In the genomic region with DNA sequence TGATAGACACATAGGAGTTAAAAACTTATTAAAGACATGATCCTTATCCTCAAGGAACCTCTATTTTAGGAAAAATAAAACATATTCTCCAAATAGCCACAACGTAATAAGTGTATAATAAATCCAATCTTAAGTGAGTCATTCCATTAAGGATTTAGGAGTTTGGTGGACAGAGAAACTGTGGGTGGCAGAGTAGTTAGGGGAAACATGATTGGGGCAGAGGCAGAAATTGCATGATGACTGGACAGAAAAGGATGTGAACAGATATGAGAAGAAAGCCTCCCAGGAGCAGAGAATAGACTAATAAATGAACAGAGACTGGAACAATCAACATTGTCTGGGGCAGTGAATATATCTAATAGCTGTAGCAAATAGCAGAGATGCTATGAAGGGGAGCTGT, we compare ENCODE assay signal across 17 cellular contexts. TPM values are rescaled to one million over a fixed set of nuclear protein-coding genes. Genes with fewer than 3 reads are reported as not detected.
A peak's percentile ranks its signal among the peaks of the same experiment; 100 is the strongest.
DNase-seq lines count a peak whose midpoint lies in the region; ATAC-seq and TF ChIP-seq lines count a peak whose summit lies in the region.
"Had no signal": no experiment of that assay in that cellular context is flagged by ENCODE, and none has a peak within 500 bp of the region (broad histone marks: within the 10 kb centered on the region; RNA-seq: fewer than 3 reads in every experiment).

No MANE protein-coding gene starts in this region.

- peak; percentile 35 for ATAC-seq in foreskin keratinocyte
- ATAC-seq in activated CD8-positive, alpha-beta T cell treated with anti-CD3 and anti-CD28 coated beads for 36 hours: no peak
- ATAC-seq: heart right ventricle, left cardiac atrium had no signal

- H3K36me3 ChIP-seq in mammary epithelial cell (ENCODE audit: insufficient read depth, low read length) (no peaks in the 10 kb centered on the region), breast epithelium (no peaks in the 10 kb centered on the region), trophoblast cell (ENCODE audit: control insufficient read depth in 1 of 2, insufficient read depth in 2 of 2, low read length in 2 of 2) (no peaks in the 10 kb centered on the region)
- H3K36me3 ChIP-seq: heart right ventricle, thyroid gland had no signal

- no peak overlapping the region for H4K8ac ChIP-seq in trophoblast cell (ENCODE audit: low read depth, low read length)

- H3K18ac ChIP-seq in trophoblast cell (ENCODE audit: low read length): no peak overlapping the region

- H3K4me1 ChIP-seq in mammary epithelial cell (ENCODE audit: insufficient read depth, low read length): peaks cover 44% of the 10 kb centered on the region
- no peaks in the 10 kb centered on the region for H3K4me1 ChIP-seq in breast epithelium
- H3K4me1 ChIP-seq in foreskin keratinocyte: peaks cover 23% of the 10 kb centered on the region
- peaks cover 0 to 5% of the 10 kb centered on the region in 2 experiments for H3K4me1 ChIP-seq in trophoblast cell (ENCODE audit: control insufficient read depth in 1 of 2, insufficient read depth in 2 of 2, low read length in 2 of 2)

- H2AFZ ChIP-seq in mammary epithelial cell (ENCODE audit: low read depth, low read length): peak overlapping the region; percentile 15
- H2AFZ ChIP-seq in trophoblast cell (ENCODE audit: insufficient read depth, low read length, poor library complexity): no peak overlapping the region

- no TSS peak for BruUV-seq in mammary epithelial cell (replicated peaks; lab: Mats Ljungman, UMichigan)

- H3K9ac ChIP-seq in mammary epithelial cell (ENCODE audit: insufficient read depth, low read length) (no peak overlapping the region), trophoblast cell (ENCODE audit: low read length) (no peak overlapping the region)

- H3K4me3 Mint-ChIP-seq in activated CD8-positive, alpha-beta T cell treated with anti-CD3 and anti-CD28 coated beads for 36 hours: no peak overlapping the region

- peaks cover 4% of the 10 kb centered on the region for H3K9me3 ChIP-seq in mammary epithelial cell (replicated peaks; ENCODE audit: insufficient read depth, low read length)
- H3K9me3 ChIP-seq in breast epithelium: no peaks in the 10 kb centered on the region
- no peaks in the 10 kb centered on the region for H3K9me3 ChIP-seq in trophoblast cell (ENCODE audit: insufficient read depth, low read depth, low read length)
- H3K9me3 ChIP-seq: heart right ventricle, thyroid gland had no signal

- H3K36me3 Mint-ChIP-seq in activated CD8-positive, alpha-beta T cell treated with anti-CD3 and anti-CD28 coated beads for 36 hours (ENCODE audit: low read depth): no peaks in the 10 kb centered on the region

- H2BK120ac ChIP-seq in trophoblast cell (ENCODE audit: insufficient read depth, low read length, poor library complexity): no peak overlapping the region

- CTCF ChIA-PET in mammary epithelial cell (lab: Charles Lee; ENCODE audit: low non-redundant PET): no interaction called here
- CTCF ChIA-PET in activated CD8-positive, alpha-beta T cell treated with anti-CD3 and anti-CD28 coated beads for 36 hours (lab: Charles Lee): no interaction called here

- TF ChIP-seq CTCF in mammary epithelial cell (conservative IDR thresholded peaks at IDR 0.05 in 1 of 2, IDR thresholded peaks at IDR 0.05 in 1 of 2; ENCODE audit: extremely low read depth in 1 of 2, insufficient read depth in 1 of 2, low read depth in 1 of 2, low read length in 2 of 2) (no peak), breast epithelium (IDR thresholded peaks at IDR 0.05) (no peak), foreskin keratinocyte (conservative IDR thresholded peaks at IDR 0.05) (no peak)
- TF ChIP-seq CTCF in activated CD8-positive, alpha-beta T cell treated with anti-CD3 and anti-CD28 coated beads for 36 hours (IDR thresholded peaks at IDR 0.05): no peak

- DNase-seq in mammary epithelial cell (peak; percentile 81), breast epithelium (ENCODE audit: low spot score in 2 of 2) (no peak), amniotic epithelial cell (ENCODE audit: low read depth) (peak; percentile 96), foreskin keratinocyte (peak in 1 of 2 donors; percentile 39), trophoblast cell (no peak), posterior vena cava (ENCODE audit: low spot score) (no peak)
- DNase-seq in activated CD8-positive, alpha-beta T cell treated with anti-CD3 and anti-CD28 coated beads for 36 hours: no peak
- no peak for DNase-seq in stimulated activated CD4-positive, alpha-beta T cell treated with anti-CD3 and anti-CD28 coated beads, Interleukin-2, amount 100 ng/mL, for 24 hours
- DNase-seq: activated gamma-delta T cell treated with Interleukin-2 at 50 U/mL for 16 hours; heart right ventricle; left cardiac atrium; NCI-H1436 treated with DMSO at 0.1 percent for 48 hours; NCI-H345; stimulated activated CD4-positive, alpha-beta T cell treated with anti-CD3 and anti-CD28 coated beads, Interleukin-2, amount 100 ng/mL, for 48 hours; thyroid gland had no signal

- H3K79me1 ChIP-seq in trophoblast cell (ENCODE audit: low read length): peaks cover 5% of the 10 kb centered on the region

- no peaks in the 10 kb centered on the region for H3K9me3 Mint-ChIP-seq in activated CD8-positive, alpha-beta T cell treated with anti-CD3 and anti-CD28 coated beads for 36 hours

- no peak overlapping the region for H2AK5ac ChIP-seq in trophoblast cell (ENCODE audit: low read length)

- 45% methylated on average over 1 of the region's 1 CpG for WGBS in mammary epithelial cell (ENCODE audit: low coverage, missing lambda C conversion rate)
- WGBS in trophoblast cell (ENCODE audit: extremely low coverage, insufficient coverage, insufficient read length): no CpG with 5 or more reads among the region's 1 CpG

- no peak overlapping the region for H2BK5ac ChIP-seq in trophoblast cell (ENCODE audit: low read depth, low read length, poor library complexity)

- no peak overlapping the region for H3K23ac ChIP-seq in trophoblast cell (ENCODE audit: low read length)

- H3K27ac Mint-ChIP-seq in activated CD8-positive, alpha-beta T cell treated with anti-CD3 and anti-CD28 coated beads for 36 hours: no peak overlapping the region

- no peaks in the 10 kb centered on the region for H4K20me1 ChIP-seq in mammary epithelial cell (ENCODE audit: insufficient read depth, low read length)

- H3K27me3 ChIP-seq in mammary epithelial cell (ENCODE audit: insufficient read depth, low read length): no peaks in the 10 kb centered on the region
- H3K27me3 ChIP-seq in breast epithelium: no peaks in the 10 kb centered on the region
- no peaks in the 10 kb centered on the region for H3K27me3 ChIP-seq in foreskin keratinocyte
- no peaks in the 10 kb centered on the region for H3K27me3 ChIP-seq in trophoblast cell (ENCODE audit: insufficient read depth, low read length)
- H3K27me3 ChIP-seq: thyroid gland had no signal

- dilution Hi-C loops in mammary epithelial cell (cut with HindIII; ENCODE audit: low sequenced_read_pairs): loop anchor here (5.0 kb wide), 3 partner anchors 40 to 90 kb away; no protein-coding TSS in a partner anchor

- in situ Hi-C loops in mammary epithelial cell (cut with MboI; ENCODE audit: low sequenced_read_pairs in 2 of 2): no loop called here

- no peak overlapping the region for H3K14ac ChIP-seq in trophoblast cell (ENCODE audit: low read length)

- H3K27me3 Mint-ChIP-seq in activated CD8-positive, alpha-beta T cell treated with anti-CD3 and anti-CD28 coated beads for 36 hours: peaks cover 17% of the 10 kb centered on the region

- H3K4me2 ChIP-seq in mammary epithelial cell (ENCODE audit: insufficient read depth, low read depth, low read length) (no peak overlapping the region), trophoblast cell (ENCODE audit: low read length) (no peak overlapping the region)

- no peak overlapping the region for H4K12ac ChIP-seq in trophoblast cell (ENCODE audit: low read depth, low read length)

- H3K27ac ChIP-seq in mammary epithelial cell (ENCODE audit: insufficient read depth, low read depth, low read length): peak overlapping the region; percentile 19
- H3K27ac ChIP-seq in breast epithelium: no peak overlapping the region
- no peak overlapping the region for H3K27ac ChIP-seq in foreskin keratinocyte
- H3K27ac ChIP-seq in trophoblast cell (ENCODE audit: low read depth, low read length): no peak overlapping the region
- H3K27ac ChIP-seq: 22Rv1, heart right ventricle, HL-60, thyroid gland had no signal

- no peak for TF ChIP-seq POLR2A in breast epithelium (IDR thresholded peaks at IDR 0.05)

- no peaks in the 10 kb centered on the region for H3K79me2 ChIP-seq in mammary epithelial cell (ENCODE audit: insufficient read depth, low read length)
- H3K79me2 ChIP-seq in trophoblast cell (ENCODE audit: control insufficient read depth, insufficient read depth, low read length, poor library complexity): peaks cover 3% of the 10 kb centered on the region

- intact Hi-C loops in mammary epithelial cell (cut with micrococcal nuclease): loop anchor here (2.0 kb wide), 1 partner anchor 61 kb away; no protein-coding TSS in a partner anchor
- intact Hi-C loops in breast epithelium (cut with DNase I; ENCODE audit: low total_unique reads): no loop called here
- intact Hi-C loops in activated CD8-positive, alpha-beta T cell treated with anti-CD3 and anti-CD28 coated beads for 36 hours (cut with micrococcal nuclease): no loop called here
- intact Hi-C loops in posterior vena cava (cut with DNase I): no loop called here

- H3K4me1 Mint-ChIP-seq in activated CD8-positive, alpha-beta T cell treated with anti-CD3 and anti-CD28 coated beads for 36 hours (ENCODE audit: low read depth): peaks cover 21% of the 10 kb centered on the region

- H3K4ac ChIP-seq in trophoblast cell (ENCODE audit: low read depth, low read length): no peak overlapping the region

- no peak overlapping the region for H4K91ac ChIP-seq in trophoblast cell (ENCODE audit: low read depth, low read length)

- POLR2A ChIA-PET in activated CD8-positive, alpha-beta T cell treated with anti-CD3 and anti-CD28 coated beads for 36 hours (lab: Charles Lee): no interaction called here

- H2BK12ac ChIP-seq in trophoblast cell (ENCODE audit: low read length): no peak overlapping the region

- no peak overlapping the region for H3K4me3 ChIP-seq in mammary epithelial cell (replicated peaks in 1 of 3; ENCODE audit: insufficient read depth in 1 of 3, low read depth in 2 of 3, low read length in 3 of 3)
- H3K4me3 ChIP-seq in breast epithelium: no peak overlapping the region
- no peak overlapping the region for H3K4me3 ChIP-seq in trophoblast cell (ENCODE audit: low read depth, low read length)
- H3K4me3 ChIP-seq: heart right ventricle, thyroid gland had no signal

RNA-seq across cellular contexts. Expression of a gene that starts 48.1 kb away (rescaled TPM):
- total RNA-seq in mammary epithelial cell: under 1 TPM in 1 of 2 donors, not detected in 1; 0.17 TPM
- polyA plus RNA-seq in mammary epithelial cell: 0.03 TPM
- polyA minus RNA-seq in mammary epithelial cell: not detected
- 1 to 10 TPM in 1 of 3 donors, under 1 TPM in 2; 0.16 to 1.5 (median 0.66) TPM for total RNA-seq in breast epithelium
- 0.18 and 0.20 TPM in 2 replicates for total RNA-seq in foreskin keratinocyte
- 0.10 and 0.22 TPM in 2 replicates for polyA plus RNA-seq in foreskin keratinocyte
- polyA plus RNA-seq in trophoblast cell (2013): not detected in 2 replicates
- total RNA-seq in activated CD8-positive, alpha-beta T cell treated with anti-CD3 and anti-CD28 coated beads for 36 hours: not detected
- under 1 TPM; 0.46 to 0.90 TPM for total RNA-seq in posterior vena cava

RNA-seq across cellular contexts. Expression of a gene that starts 53.4 kb away (rescaled TPM):
- total RNA-seq in mammary epithelial cell (under 1 TPM in 1 of 2 donors, not detected in 1; under 0.01 TPM), breast epithelium (1 to 10 TPM in 2 of 3 donors, under 1 TPM in 1; 0.64 to 2.6 (median 2.3) TPM), foreskin keratinocyte (0.25 TPM in 1 of 2 replicates, not detected in the other), posterior vena cava (1 to 10 TPM; 1.4 to 2.2 TPM)
- polyA plus RNA-seq in mammary epithelial cell (0.05 TPM), foreskin keratinocyte (0.01 and 0.21 TPM in 2 replicates)
- polyA minus RNA-seq in mammary epithelial cell: not detected
- not detected in 2 replicates for polyA plus RNA-seq in trophoblast cell (2013)
- total RNA-seq in activated CD8-positive, alpha-beta T cell treated with anti-CD3 and anti-CD28 coated beads for 36 hours: 1 to 10 TPM; 3.1 TPM

Comparison
In these comparisons a context has a peak if more than half of its experiments do, and no peak if none do; other contexts are left out.
1. DNase-seq: peak in mammary epithelial cell (single experiment) and amniotic epithelial cell (single experiment); none in breast epithelium (0 of 2), trophoblast cell (0 of 2), activated CD8-positive, alpha-beta T cell treated with anti-CD3 and anti-CD28 coated beads for 36 hours (single experiment), posterior vena cava (single experiment) and stimulated activated CD4-positive, alpha-beta T cell treated with anti-CD3 and anti-CD28 coated beads, Interleukin-2, amount 100 ng/mL, for 24 hours (0 of 2).